ENCODE assay signal across 8 cellular contexts in genomic region chr10:72315611-72316385, GRCh38. TPM values are rescaled to one million over a fixed set of nuclear protein-coding genes. Genes with fewer than 3 reads are reported as not detected.
DNase-seq lines count a peak whose midpoint lies in the region; ATAC-seq and TF ChIP-seq lines count a peak whose summit lies in the region.

No MANE protein-coding gene starts in this region.

- H3K4me3 Mint-ChIP-seq in T-helper 2 cell treated with Interferon-gamma antibody and Interleukin-4, amounts not matched to agents 5 μg/mL and 100 μg/mL, for 36 hours, result peak overlapping the region; percentile 37

- H3K9me3 ChIP-seq in adrenal gland (replicated peaks in 1 of 3) (no peaks in the 10 kb centered on the region), thyroid gland (no peaks in the 10 kb centered on the region)

- H3K27ac ChIP-seq in adrenal gland (peak overlapping the region; percentile 82 to 98 (median 95)), thyroid gland (peak overlapping the region; percentile 90 to 97 (median 94))

- intact Hi-C loops in adrenal gland (cut with DNase I), result no loop called here
- intact Hi-C loops in thyroid gland (cut with DNase I), result no loop called here

- H3K4me1 ChIP-seq in adrenal gland (replicated peaks in 1 of 2) (peaks cover 55 to 69% of the 10 kb centered on the region in 2 donors), thyroid gland (peaks cover 51 to 55% of the 10 kb centered on the region in 2 donors)

- peaks cover 4% of the 10 kb centered on the region for H3K36me3 Mint-ChIP-seq in T-helper 2 cell treated with Interferon-gamma antibody and Interleukin-4, amounts not matched to agents 5 μg/mL and 100 μg/mL, for 36 hours (ENCODE audit: low read depth)

- no peak overlapping the region for H3K4me3 ChIP-seq in adrenal gland
- no peak overlapping the region for H3K4me3 ChIP-seq in thyroid gland (replicated peaks in 1 of 3)

- H3K4me1 Mint-ChIP-seq in T-helper 2 cell treated with Interferon-gamma antibody and Interleukin-4, amounts not matched to agents 5 μg/mL and 100 μg/mL, for 36 hours (ENCODE audit: low read depth), result peaks cover 46% of the 10 kb centered on the region

- H3K36me3 ChIP-seq in adrenal gland (replicated peaks in 1 of 2) (no peaks in the 10 kb centered on the region), thyroid gland (no peaks in the 10 kb centered on the region)

- no peaks in the 10 kb centered on the region for H3K27me3 Mint-ChIP-seq in T-helper 2 cell treated with Interferon-gamma antibody and Interleukin-4, amounts not matched to agents 5 μg/mL and 100 μg/mL, for 36 hours (ENCODE audit: low read depth)

- no peak for TF ChIP-seq CTCF in adrenal gland (IDR thresholded peaks at IDR 0.05)
- TF ChIP-seq CTCF in thyroid gland (IDR thresholded peaks at IDR 0.05), result no peak

- peak in 1 of 2 donors; percentile 86 for TF ChIP-seq POLR2A in adrenal gland (IDR thresholded peaks at IDR 0.05)
- peak in 1 of 2 donors; percentile 61 for TF ChIP-seq POLR2A in thyroid gland (IDR thresholded peaks at IDR 0.05)

- 7 to 26% (median 14%) methylated on average over 2 of the region's 2 CpGs for WGBS in adrenal gland, 4 donors
- WGBS in thyroid gland, 2 donors, result 6 to 13% methylated on average over 2 of the region's 2 CpGs

- DNase-seq in T-helper 2 cell treated with Interferon-gamma antibody and Interleukin-4, amounts not matched to agents 5 μg/mL and 100 μg/mL, for 36 hours (ENCODE audit: low spot score), result no peak
- DNase-seq in T-helper 2 cell (no peak), adrenal gland (peak; percentile 86 to 96 (median 94)), kidney tubule cell (ENCODE audit: low spot score) (peak; percentile 51), thyroid gland (peak; percentile 88 to 91), NCI-H2107 (lab: John Stamatoyannopoulos, UW) (no peak)
- no peak for DNase-seq in activated CD8-positive, alpha-beta memory T cell treated with anti-CD3 and anti-CD28 coated beads for 24 hours

- H3K27ac Mint-ChIP-seq in T-helper 2 cell treated with Interferon-gamma antibody and Interleukin-4, amounts not matched to agents 5 μg/mL and 100 μg/mL, for 36 hours, result peak overlapping the region; percentile 79

- H3K27me3 ChIP-seq in adrenal gland, result no peaks in the 10 kb centered on the region
- H3K27me3 ChIP-seq in thyroid gland, result no peaks in the 10 kb centered on the region

- H3K9me3 Mint-ChIP-seq in T-helper 2 cell treated with Interferon-gamma antibody and Interleukin-4, amounts not matched to agents 5 μg/mL and 100 μg/mL, for 36 hours, result no peaks in the 10 kb centered on the region

- ATAC-seq in GM21529 (IDR thresholded peaks at IDR 0.05; ENCODE audit: unreplicated experiment), result no peak

RNA-seq across cellular contexts. Expression of gene DNAJB12, which starts 38.9 kb away (rescaled TPM):
- total RNA-seq in adrenal gland (10 to 100 TPM; 36.3 to 67.0 (median 49.3) TPM), thyroid gland (10 to 100 TPM; 31.6 to 49.7 (median 44.1) TPM)
- polyA plus RNA-seq in adrenal gland, result 10 to 100 TPM; 37.4 to 47.8 (median 37.9) TPM

RNA-seq across cellular contexts. Expression of gene DDIT4, which starts 42.1 kb away (rescaled TPM):
- total RNA-seq in adrenal gland (100 to 1,000 TPM; 211 to 711 (median 386) TPM), thyroid gland (100 to 1,000 TPM in 3 of 4 donors, 10 to 100 TPM in 1; 93.0 to 309 (median 134) TPM)
- polyA plus RNA-seq in adrenal gland, result 100 to 1,000 TPM; 109 to 149 (median 123) TPM

Comparison
In these comparisons a context has a peak if more than half of its experiments do, and no peak if none do; other contexts are left out.
1. DNase-seq: peak in adrenal gland (7 of 7), kidney tubule cell (single experiment) and thyroid gland (2 of 2); none in T-helper 2 cell treated with Interferon-gamma antibody and Interleukin-4, amounts not matched to agents 5 μg/mL and 100 μg/mL, for 36 hours (single experiment), T-helper 2 cell (0 of 5), activated CD8-positive, alpha-beta memory T cell treated with anti-CD3 and anti-CD28 coated beads for 24 hours (single experiment) and NCI-H2107 (single experiment).